ENCODE assay signal across 8 cellular contexts in the genomic region with DNA sequence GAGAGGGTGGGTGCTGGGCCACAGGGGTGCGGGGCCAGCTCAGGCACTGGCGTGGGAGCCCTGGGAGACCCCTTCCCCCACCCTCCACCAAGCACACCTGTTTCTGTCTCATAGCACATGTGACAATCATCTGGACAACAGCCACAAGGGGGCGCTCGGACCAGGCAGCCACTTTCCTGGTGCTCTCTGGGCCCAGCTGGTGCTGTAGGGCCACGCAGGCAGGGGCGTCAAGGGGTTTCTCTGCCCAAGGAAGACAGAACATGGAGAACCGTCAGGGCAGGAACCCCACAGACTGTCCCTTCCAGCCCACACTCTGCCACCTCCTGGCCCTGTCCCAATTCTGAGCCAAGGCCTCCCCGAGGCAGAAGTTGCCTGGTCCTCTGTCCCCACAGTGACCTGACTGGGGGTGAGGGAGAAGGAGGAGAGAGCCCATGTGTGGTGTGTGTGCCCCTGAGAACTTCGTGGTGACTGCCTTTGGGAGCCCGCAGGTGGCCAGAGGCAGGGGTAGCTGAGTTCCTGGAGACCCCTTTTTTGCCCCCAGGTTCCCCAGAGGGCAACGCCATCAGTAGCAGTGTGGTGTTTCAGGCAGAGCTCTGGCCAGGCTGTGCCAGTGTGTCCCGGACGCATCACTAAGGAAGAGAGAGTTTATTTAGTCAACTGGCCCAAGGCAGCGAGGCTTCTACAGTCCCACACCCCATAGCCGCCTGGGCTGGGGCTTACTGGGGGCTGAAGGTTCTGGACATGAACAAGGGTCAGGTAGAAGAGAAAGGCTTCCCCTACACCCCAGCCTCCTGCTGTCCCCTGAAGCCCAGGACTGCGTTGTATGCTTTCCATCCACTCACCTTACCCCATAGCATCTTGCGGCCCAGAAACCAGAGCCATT. TPM values are rescaled to one million over a fixed set of nuclear protein-coding genes. Genes with fewer than 3 reads are reported as not detected.
A peak's percentile ranks its signal among the peaks of the same experiment; 100 is the strongest.
DNase-seq lines count a peak whose midpoint lies in the region; ATAC-seq and TF ChIP-seq lines count a peak whose summit lies in the region.

No MANE protein-coding gene starts in this region.

- peaks cover 0 to 22% of the 10 kb centered on the region in 2 donors for H3K4me1 ChIP-seq in left lung

- ATAC-seq in activated CD4-positive, CD25-positive, alpha-beta regulatory T cell treated with anti-CD3 and anti-CD28 coated beads, Interleukin-2, amount 50 U/mL, for 24 hours = peak; percentile 45 to 54
- ATAC-seq in left lung (peak; percentile 12), HG03139 (IDR thresholded peaks at IDR 0.05; ENCODE audit: unreplicated experiment) (no peak)

- DNase-seq in Caki2 (ENCODE audit: low read depth) = peak; percentile 33
- DNase-seq in HCEC 1CT = peak; percentile 49
- peak; percentile 16 for DNase-seq in NCI-H2227 treated with DMSO at 0.1 percent for 48 hours (lab: John Stamatoyannopoulos, UW)
- peak in 43 of 61 donors; percentile 14 to 71 (median 43) for DNase-seq in caudate nucleus (lab: John Stamatoyannopoulos, UW)
- DNase-seq in left lung = peak; percentile 68 to 92
- DNase-seq in stimulated activated CD4-positive, alpha-beta T cell treated with anti-CD3 and anti-CD28 coated beads, TNF-alpha, amount 100 ng/mL, for 4 hours (ENCODE audit: low read depth in 3 of 3) = peak; percentile 68 to 88 (median 79)

- H3K9me3 ChIP-seq in left lung = no peaks in the 10 kb centered on the region

- intact Hi-C loops in left lung (cut with DNase I) = no loop called here

- no peak overlapping the region for H3K4me3 ChIP-seq in left lung

- H3K27ac ChIP-seq in caudate nucleus (ENCODE audit: low read depth, low read length) = no peak overlapping the region
- no peak overlapping the region for H3K27ac ChIP-seq in left lung

- in situ Hi-C loops in Caki2 (cut with HindIII; ENCODE audit: low pct_unique_long_range_greater_than_20kb, low sequenced_read_pairs) = no loop called here

- peaks cover 0 to 7% of the 10 kb centered on the region in 2 donors for H3K36me3 ChIP-seq in left lung

- peaks cover 0 to under 1% of the 10 kb centered on the region in 2 donors for H3K27me3 ChIP-seq in left lung

- peak; percentile 69 to 74 for TF ChIP-seq CTCF in left lung (IDR thresholded peaks at IDR 0.05)

RNA-seq across cellular contexts. Expression of gene SETD6, which starts 3.1 kb away (rescaled TPM):
- 17.8 and 26.2 TPM in 2 replicates for total RNA-seq in Caki2 (2014; rRNA removed; shearing (Covaris generic); ENCODE audit: low replicate concordance)
- total RNA-seq in left lung = 10 to 100 TPM; 14.3 to 18.0 TPM

RNA-seq across cellular contexts. Expression of gene NDRG4, which starts 12.2 kb away (rescaled TPM):
- 72.1 and 115 TPM in 2 replicates for total RNA-seq in Caki2 (2014; rRNA removed; shearing (Covaris generic); ENCODE audit: low replicate concordance)
- total RNA-seq in left lung = 10 to 100 TPM; 11.3 to 15.1 TPM

Comparison
In these comparisons a context has a peak if more than half of its experiments do, and no peak if none do; other contexts are left out.
1. DNase-seq: peak in every context shown above with its lines; median percentile 80 in left lung; 79 in stimulated activated CD4-positive, alpha-beta T cell treated with anti-CD3 and anti-CD28 coated beads, TNF-alpha, amount 100 ng/mL, for 4 hours; 49 in HCEC 1CT; 43 in caudate nucleus; 33 in Caki2; 16 in NCI-H2227 treated with DMSO at 0.1 percent for 48 hours.